ENCODE assay signal across 21 cellular contexts in the genomic region with DNA sequence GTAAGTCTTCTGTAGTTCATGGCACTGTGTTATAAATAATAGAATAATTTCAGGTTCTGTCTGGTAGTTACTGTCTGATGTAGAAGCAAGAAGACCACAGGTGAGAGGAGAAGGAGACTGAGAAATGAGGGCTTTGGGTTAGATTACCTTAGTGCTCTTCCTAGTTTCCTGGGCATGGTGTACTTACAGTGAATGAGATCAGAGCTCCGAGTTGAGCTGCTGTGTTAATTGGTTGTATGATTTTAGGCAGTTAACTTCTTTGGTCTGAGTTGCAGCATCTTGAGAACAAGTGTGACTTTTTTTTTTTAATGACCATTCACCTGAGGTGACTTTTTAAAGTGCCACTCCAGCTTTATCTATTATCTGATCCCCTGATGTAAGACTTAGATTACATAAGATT. TPM values are rescaled to one million over a fixed set of nuclear protein-coding genes. Genes with fewer than 3 reads are reported as not detected.
DNase-seq lines count a peak whose midpoint lies in the region; ATAC-seq and TF ChIP-seq lines count a peak whose summit lies in the region.
"Had no signal": no experiment of that assay in that cellular context is flagged by ENCODE, and none has a peak within 500 bp of the region (broad histone marks: within the 10 kb centered on the region; RNA-seq: fewer than 3 reads in every experiment).

No MANE protein-coding gene starts in this region.

- ATAC-seq in natural killer cell, result no peak
- ATAC-seq in natural killer cell treated with Interleukin-12 subunit alpha and Interleukin-12 subunit beta and Interleukin-15 and Interleukin-18, amount 100 ng/mL, for 72 hours, result no peak
- no peak for ATAC-seq in T-helper 17 cell
- ATAC-seq in GM18505 (IDR thresholded peaks at IDR 0.05; ENCODE audit: unreplicated experiment), result no peak
- no peak for ATAC-seq in GM19023 (IDR thresholded peaks at IDR 0.05; ENCODE audit: unreplicated experiment)
- ATAC-seq: heart right ventricle, sciatic nerve had no signal

- H3K4me3 ChIP-seq in MM.1S (ENCODE audit: low read length), result no peak overlapping the region
- H3K4me3 ChIP-seq: heart right ventricle, left ventricle myocardium inferior had no signal

- no peaks in the 10 kb centered on the region for H4K20me1 ChIP-seq in MM.1S (ENCODE audit: insufficient read depth, low read length)

- no peaks in the 10 kb centered on the region for H3K27me3 ChIP-seq in MM.1S (replicated peaks; ENCODE audit: insufficient read depth, low read length)
- H3K27me3 ChIP-seq: heart right ventricle had no signal

- H3K27ac Mint-ChIP-seq in natural killer cell (peak overlapping the region; percentile 14 to 49), T-helper 17 cell (peak overlapping the region; percentile 81), immature natural killer cell (peak overlapping the region in 4 of 6 donors; percentile 12 to 60 (median 38))
- H3K27ac Mint-ChIP-seq in natural killer cell treated with Interleukin-12 subunit alpha and Interleukin-12 subunit beta and Interleukin-15 and Interleukin-18, amount 100 ng/mL, for 72 hours, result peak overlapping the region in 1 of 2 donors; percentile 65
- H3K27ac Mint-ChIP-seq: activated T-helper 2 cell treated with anti-CD3 and anti-CD28 coated beads, Interferon-gamma antibody, Interleukin-2, Interleukin-4, amounts not matched to agents 10 μg/mL and 5 μg/mL and 100 μg/mL, durations not matched to agents 14 hours and 24 hours and 36 hours; HFFc6 had no signal

- H3K9me3 ChIP-seq in T-helper 17 cell (ENCODE audit: control insufficient read depth, low read length, poor library complexity, severe bottlenecking) (no peaks in the 10 kb centered on the region), MM.1S (replicated peaks; ENCODE audit: insufficient read depth, low read length) (no peaks in the 10 kb centered on the region)
- H3K9me3 ChIP-seq: heart right ventricle, left ventricle myocardium inferior had no signal

- H3K4me1 Mint-ChIP-seq in natural killer cell, result peaks cover 65 to 69% of the 10 kb centered on the region in 2 donors
- peaks cover 48 to 63% of the 10 kb centered on the region in 2 donors for H3K4me1 Mint-ChIP-seq in natural killer cell treated with Interleukin-12 subunit alpha and Interleukin-12 subunit beta and Interleukin-15 and Interleukin-18, amount 100 ng/mL, for 72 hours (ENCODE audit: low read depth in 2 of 2)
- H3K4me1 Mint-ChIP-seq in T-helper 17 cell, result peaks cover 40% of the 10 kb centered on the region
- H3K4me1 Mint-ChIP-seq in immature natural killer cell, result peaks cover 62 to 94% of the 10 kb centered on the region in 2 donors

- no peaks in the 10 kb centered on the region for H3K27me3 Mint-ChIP-seq in natural killer cell (ENCODE audit: low read depth in 2 of 2)
- H3K27me3 Mint-ChIP-seq in natural killer cell treated with Interleukin-12 subunit alpha and Interleukin-12 subunit beta and Interleukin-15 and Interleukin-18, amount 100 ng/mL, for 72 hours, result no peaks in the 10 kb centered on the region
- no peaks in the 10 kb centered on the region for H3K27me3 Mint-ChIP-seq in T-helper 17 cell
- peaks cover 0 to 2% (median 0%) of the 10 kb centered on the region in 3 donors for H3K27me3 Mint-ChIP-seq in immature natural killer cell (ENCODE audit: low read depth in 3 of 3)
- H3K27me3 Mint-ChIP-seq: CD4-positive, alpha-beta memory T cell had no signal

- H3K4me1 ChIP-seq in MM.1S (ENCODE audit: low read length), result no peaks in the 10 kb centered on the region

- DNase-seq in natural killer cell (no peak), T-helper 17 cell (no peak), immature natural killer cell (no peak), MM.1S (no peak)
- DNase-seq in natural killer cell treated with Interleukin-12 subunit alpha and Interleukin-12 subunit beta and Interleukin-15 and Interleukin-18, amount 100 ng/mL, for 72 hours (ENCODE audit: low spot score), result no peak
- DNase-seq: activated CD4-positive, alpha-beta T cell treated with anti-CD3 and anti-CD28 coated beads for 1 hour; amniotic stem cell; CD4-positive, alpha-beta memory T cell; GF-D8; heart right ventricle; HFFc6; left ventricle myocardium inferior; NCI-H187; NCI-H2227 treated with DMSO at 0.1 percent for 48 hours; SHP77 treated with DMSO at 0.1 percent for 48 hours; stimulated activated CD4-positive, alpha-beta T cell treated with anti-CD3 and anti-CD28 coated beads, Interleukin-15, amount 100 ng/mL, for 24 hours; stimulated activated CD8-positive, alpha-beta memory T cell treated with anti-CD3 and anti-CD28 coated beads, Interleukin-4, amount 100 ng/mL, for 48 hours had no signal

- intact Hi-C loops in natural killer cell (cut with micrococcal nuclease), result no loop called here

- H3K79me2 ChIP-seq in MM.1S (ENCODE audit: low read length), result peaks cover 49% of the 10 kb centered on the region

- H3F3A ChIP-seq in MM.1S (ENCODE audit: insufficient read depth, low read length), result no peaks in the 10 kb centered on the region; the same call in 1 of the 2 replicates

- H3K4me3 Mint-ChIP-seq in natural killer cell (no peak overlapping the region), T-helper 17 cell (no peak overlapping the region), immature natural killer cell (peak overlapping the region in 1 of 5 donors; percentile 10)
- H3K4me3 Mint-ChIP-seq in natural killer cell treated with Interleukin-12 subunit alpha and Interleukin-12 subunit beta and Interleukin-15 and Interleukin-18, amount 100 ng/mL, for 72 hours, result no peak overlapping the region
- H3K4me3 Mint-ChIP-seq: HFFc6 had no signal

- no peak overlapping the region for H2AFZ ChIP-seq in MM.1S (ENCODE audit: low read length)

- TF ChIP-seq CTCF in natural killer cell (IDR thresholded peaks at IDR 0.05) (no peak), MM.1S (IDR thresholded peaks at IDR 0.05; ENCODE audit: low read length) (no peak)

- TF ChIP-seq POLR2A in GM18505 (IDR thresholded peaks at IDR 0.05; ENCODE audit: borderline replicate concordance, extremely low read depth, insufficient read depth, insufficient read length), result no peak

- no peak overlapping the region for H3K4me2 ChIP-seq in MM.1S (ENCODE audit: low read depth, low read length)

- H3K27ac ChIP-seq in MM.1S (ENCODE audit: low read length), result no peak overlapping the region
- H3K27ac ChIP-seq: heart right ventricle, left ventricle myocardium inferior had no signal

- no peaks in the 10 kb centered on the region for H3K36me3 Mint-ChIP-seq in natural killer cell
- H3K36me3 Mint-ChIP-seq in natural killer cell treated with Interleukin-12 subunit alpha and Interleukin-12 subunit beta and Interleukin-15 and Interleukin-18, amount 100 ng/mL, for 72 hours, result no peaks in the 10 kb centered on the region
- no peaks in the 10 kb centered on the region for H3K36me3 Mint-ChIP-seq in T-helper 17 cell (ENCODE audit: low read depth)
- no peaks in the 10 kb centered on the region for H3K36me3 Mint-ChIP-seq in immature natural killer cell

- H3K36me3 ChIP-seq in MM.1S (replicated peaks; ENCODE audit: insufficient read depth, low read length), result no peaks in the 10 kb centered on the region
- H3K36me3 ChIP-seq: left ventricle myocardium inferior had no signal

- H3K9me3 Mint-ChIP-seq in natural killer cell (no peaks in the 10 kb centered on the region), immature natural killer cell (no peaks in the 10 kb centered on the region)
- H3K9me3 Mint-ChIP-seq in natural killer cell treated with Interleukin-12 subunit alpha and Interleukin-12 subunit beta and Interleukin-15 and Interleukin-18, amount 100 ng/mL, for 72 hours, result no peaks in the 10 kb centered on the region
- H3K9me3 Mint-ChIP-seq: activated T-helper 2 cell treated with anti-CD3 and anti-CD28 coated beads, Interferon-gamma antibody, Interleukin-2, Interleukin-4, amounts not matched to agents 10 μg/mL and 5 μg/mL and 100 μg/mL, durations not matched to agents 14 hours and 24 hours and 36 hours; CD4-positive, alpha-beta memory T cell; HFFc6 had no signal

- H3K9me2 ChIP-seq in MM.1S (replicated peaks; ENCODE audit: insufficient read depth, low read length), result no peaks in the 10 kb centered on the region

- H3K9ac ChIP-seq in MM.1S (ENCODE audit: low read length), result no peak overlapping the region

RNA-seq across cellular contexts. Expression of a gene that starts 41.5 kb away (rescaled TPM):
- total RNA-seq in natural killer cell (10 to 100 TPM; 55.5 to 66.7 (median 62.2) TPM), T-helper 17 cell (10 to 100 TPM; 45.1 to 50.7 TPM)
- total RNA-seq in natural killer cell treated with Interleukin-12 subunit alpha and Interleukin-12 subunit beta and Interleukin-15 and Interleukin-18, amount 100 ng/mL, for 72 hours, result 10 to 100 TPM; 44.9 to 59.3 TPM
- polyA plus RNA-seq in immature natural killer cell, result 10 to 100 TPM; 10.8 to 14.6 (median 14.0) TPM
